ENCODE assay signal across 1 cellular context in genomic region chr2:10305715-10306114, GRCh38.
TF ChIP-seq lines count a peak whose summit lies in the region.

No MANE protein-coding gene starts in this region.

TF ChIP-seq in HepG2, 621 proteins besides CTCF, POLR2A, EP300 and RAD21 (continued from another document):
- no peak for TF ChIP-seq GMEB2 (CRISPR knock-in tag; IDR thresholded peaks at IDR 0.05; ENCODE audit: low read depth)
- peak; percentile 71 for TF ChIP-seq SMC3 (IDR thresholded peaks at IDR 0.05; ENCODE audit: low read length)
- no peak for TF ChIP-seq ZSCAN9 (CRISPR knock-in tag; IDR thresholded peaks at IDR 0.05; ENCODE audit: borderline replicate concordance)
- TF ChIP-seq, protein P1, sequence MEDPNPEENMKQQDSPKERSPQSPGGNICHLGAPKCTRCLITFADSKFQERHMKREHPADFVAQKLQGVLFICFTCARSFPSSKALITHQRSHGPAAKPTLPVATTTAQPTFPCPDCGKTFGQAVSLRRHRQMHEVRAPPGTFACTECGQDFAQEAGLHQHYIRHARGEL (CRISPR knock-in tag; IDR thresholded peaks at IDR 0.05): no peak
- TF ChIP-seq ZNF441 (CRISPR knock-in tag; IDR thresholded peaks at IDR 0.05; ENCODE audit: borderline replicate concordance): no peak
- no peak for TF ChIP-seq PRMT3 (CRISPR knock-in tag; IDR thresholded peaks at IDR 0.05; ENCODE audit: borderline replicate concordance, low read depth)
- TF ChIP-seq ZNF580 (CRISPR knock-in tag; IDR thresholded peaks at IDR 0.05; ENCODE audit: borderline replicate concordance, low read depth): no peak
- TF ChIP-seq ZNF552 (CRISPR knock-in tag; IDR thresholded peaks at IDR 0.05; ENCODE audit: borderline replicate concordance): no peak
- 0 out of 2 replicates have a peak, but pooled peaks have one; percentile 9 for TF ChIP-seq ZFY (CRISPR knock-in tag; IDR thresholded peaks at IDR 0.05)
- TF ChIP-seq SAP130 (CRISPR knock-in tag; IDR thresholded peaks at IDR 0.05; ENCODE audit: low read depth): peak; percentile 46
- TF ChIP-seq WIZ (CRISPR knock-in tag; IDR thresholded peaks at IDR 0.05): no peak
- no peak for TF ChIP-seq ZNF7 (CRISPR knock-in tag; IDR thresholded peaks at IDR 0.05)
- TF ChIP-seq ZNF331 (CRISPR knock-in tag; IDR thresholded peaks at IDR 0.05): 0 out of 2 replicates have a peak, but pooled peaks have one; percentile 27
- TF ChIP-seq, protein P2, sequence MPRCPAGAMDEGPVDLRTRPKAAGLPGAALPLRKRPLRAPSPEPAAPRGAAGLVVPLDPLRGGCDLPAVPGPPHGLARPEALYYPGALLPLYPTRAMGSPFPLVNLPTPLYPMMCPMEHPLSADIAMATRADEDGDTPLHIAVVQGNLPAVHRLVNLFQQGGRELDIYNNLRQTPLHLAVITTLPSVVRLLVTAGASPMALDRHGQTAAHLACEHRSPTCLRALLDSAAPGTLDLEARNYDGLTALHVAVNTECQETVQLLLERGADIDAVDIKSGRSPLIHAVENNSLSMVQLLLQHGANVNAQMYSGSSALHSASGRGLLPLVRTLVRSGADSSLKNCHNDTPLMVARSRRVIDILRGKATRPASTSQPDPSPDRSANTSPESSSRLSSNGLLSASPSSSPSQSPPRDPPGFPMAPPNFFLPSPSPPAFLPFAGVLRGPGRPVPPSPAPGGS (CRISPR knock-in tag; IDR thresholded peaks at IDR 0.05): no peak
- TF ChIP-seq ZFP91 (CRISPR knock-in tag; IDR thresholded peaks at IDR 0.05; ENCODE audit: borderline replicate concordance): 0 out of 2 replicates have a peak, but pooled peaks have one; percentile 20
